Comparison of ENCODE assay signal across 7 cellular contexts in the genomic region with DNA sequence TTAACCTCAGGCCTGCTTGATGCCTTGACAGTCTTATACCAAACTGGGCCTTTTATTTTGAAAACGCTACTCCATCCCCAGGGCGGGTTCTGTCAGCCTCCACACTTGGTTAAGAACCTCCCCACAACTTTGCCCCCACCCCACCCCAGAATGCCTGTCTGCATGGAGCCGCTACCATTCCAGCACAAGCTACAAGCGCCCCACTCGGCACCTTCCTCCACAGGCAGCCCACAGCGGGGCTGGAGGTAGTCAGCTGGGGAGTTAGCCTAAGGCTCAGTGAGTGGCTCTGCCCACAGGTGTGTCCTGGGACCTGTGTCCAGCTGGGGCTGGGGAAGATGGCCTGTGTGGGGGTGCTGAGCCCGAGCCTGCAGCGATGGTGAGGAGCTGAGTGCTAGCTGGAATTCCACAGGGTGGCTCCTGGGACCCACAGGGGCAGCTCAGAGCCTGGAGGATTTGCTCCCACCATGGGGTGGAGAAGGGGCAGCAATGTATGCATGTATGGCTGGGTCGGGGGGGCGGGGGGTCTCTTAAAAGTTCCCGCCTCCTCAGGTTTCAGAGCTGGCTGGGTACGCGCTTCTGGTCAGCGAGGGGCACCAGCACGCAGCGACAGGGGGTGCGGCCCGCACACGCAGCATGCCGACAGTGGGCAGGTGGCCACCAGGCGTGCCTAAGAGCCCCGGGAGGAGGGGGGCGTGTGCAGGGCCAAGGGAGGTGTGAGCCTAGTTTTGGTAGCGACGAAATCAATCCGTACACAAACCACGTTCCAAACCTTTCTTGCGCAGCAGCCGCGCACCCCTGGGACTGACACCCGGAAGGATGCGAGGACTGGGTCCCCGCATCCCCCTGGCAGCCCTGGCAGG. TPM values are rescaled to one million over a fixed set of nuclear protein-coding genes. Genes with fewer than 3 reads are reported as not detected.
A peak's percentile ranks its signal among the peaks of the same experiment; 100 is the strongest.
DNase-seq lines count a peak whose midpoint lies in the region; ATAC-seq and TF ChIP-seq lines count a peak whose summit lies in the region.

No MANE protein-coding gene starts in this region.

- H3F3A ChIP-seq in smooth muscle cell (ENCODE audit: low read depth) = no peaks in the 10 kb centered on the region

- H3K27ac ChIP-seq in smooth muscle cell (ENCODE audit: low read depth) = no peak overlapping the region

- WGBS in smooth muscle cell (ENCODE audit: low lambda C conversion rate) = 28% methylated on average over 28 of the region's 33 CpGs

- H3K9me3 ChIP-seq in iPS-15b (ENCODE audit: control insufficient read depth, insufficient read depth, low read length) = no peaks in the 10 kb centered on the region
- no peaks in the 10 kb centered on the region for H3K9me3 ChIP-seq in smooth muscle cell (replicated peaks; ENCODE audit: low read depth)

- H2AFZ ChIP-seq in smooth muscle cell (ENCODE audit: low read depth) = peak overlapping the region; percentile 84

- H3K9ac ChIP-seq in iPS-15b (ENCODE audit: low read depth, low read length) (no peak overlapping the region), smooth muscle cell (ENCODE audit: low read depth) (peak overlapping the region; percentile 56)

- no peak for DNase-seq in activated naive CD4-positive, alpha-beta T cell treated with anti-CD3 and anti-CD28 coated beads, Interleukin-2, amount 50 U/mL, for 72 hours (ENCODE audit: low spot score in 2 of 2)
- DNase-seq in smooth muscle cell (lab: John Stamatoyannopoulos, UW; ENCODE audit: unreplicated experiment) (no peak), Ammon's horn (ENCODE audit: low spot score) (no peak), NCI-H510A treated with DMSO at 0.1 percent for 48 hours (lab: John Stamatoyannopoulos, UW) (no peak), GM13977 (ENCODE audit: low spot score) (no peak)

- peaks cover 2% of the 10 kb centered on the region for H3K36me3 ChIP-seq in iPS-15b (ENCODE audit: control insufficient read depth, insufficient read depth, low read length)
- H3K36me3 ChIP-seq in smooth muscle cell (ENCODE audit: low read depth) = no peaks in the 10 kb centered on the region

- ATAC-seq in activated naive CD4-positive, alpha-beta T cell treated with anti-CD3 and anti-CD28 coated beads, Interleukin-2, amount 50 U/mL, for 72 hours = peak; percentile 8 to 16

- H3K4me3 ChIP-seq in iPS-15b (ENCODE audit: low read depth, low read length) (peak overlapping the region; percentile 84), smooth muscle cell (peak overlapping the region; percentile 63)

- peak overlapping the region; percentile 96 for H3K4me2 ChIP-seq in smooth muscle cell

- no peak overlapping the region for H3K27ac Mint-ChIP-seq in IgD-negative memory B cell
- no peak overlapping the region for H3K27ac Mint-ChIP-seq in activated naive CD4-positive, alpha-beta T cell treated with anti-CD3 and anti-CD28 coated beads, Interleukin-2, amount 50 U/mL, for 72 hours

- H3K27me3 Mint-ChIP-seq in IgD-negative memory B cell = peaks cover 24% of the 10 kb centered on the region

- H3K4me1 Mint-ChIP-seq in IgD-negative memory B cell = peaks cover 0 to 4% (median 0%) of the 10 kb centered on the region in 3 donors

- no peaks in the 10 kb centered on the region for H4K20me1 ChIP-seq in smooth muscle cell (ENCODE audit: low read depth)

- H3K36me3 Mint-ChIP-seq in IgD-negative memory B cell = peaks cover 2% of the 10 kb centered on the region
- H3K36me3 Mint-ChIP-seq in activated naive CD4-positive, alpha-beta T cell treated with anti-CD3 and anti-CD28 coated beads, Interleukin-2, amount 50 U/mL, for 72 hours = no peaks in the 10 kb centered on the region

- H3K4me3 Mint-ChIP-seq in IgD-negative memory B cell = peak overlapping the region; percentile 68 to 94 (median 72)

- H3K27me3 ChIP-seq in iPS-15b (ENCODE audit: control insufficient read depth, insufficient read depth, low read length) (peaks cover 25% of the 10 kb centered on the region), smooth muscle cell (ENCODE audit: low read depth) (no peaks in the 10 kb centered on the region)

- in situ Hi-C loops in GM13977 (cut with MboI; ENCODE audit: low pct_unique_long_range_greater_than_20kb, low sequenced_read_pairs, unreplicated experiment) = loop anchor here (25.0 kb wide), 1 partner anchor 236 kb away; no protein-coding TSS in a partner anchor

- no peaks in the 10 kb centered on the region for H3K79me2 ChIP-seq in smooth muscle cell (ENCODE audit: low read depth)

- no peaks in the 10 kb centered on the region for H3K9me3 Mint-ChIP-seq in IgD-negative memory B cell
- no peaks in the 10 kb centered on the region for H3K9me3 Mint-ChIP-seq in activated naive CD4-positive, alpha-beta T cell treated with anti-CD3 and anti-CD28 coated beads, Interleukin-2, amount 50 U/mL, for 72 hours

- H3K4me1 ChIP-seq in iPS-15b (ENCODE audit: control insufficient read depth, insufficient read depth, low read length) = peaks cover 27% of the 10 kb centered on the region
- H3K4me1 ChIP-seq in smooth muscle cell (ENCODE audit: low read depth) = no peaks in the 10 kb centered on the region

- TF ChIP-seq CTCF in smooth muscle cell (IDR thresholded peaks at IDR 0.05; ENCODE audit: borderline replicate concordance, insufficient read depth, poor library complexity, severe bottlenecking) (no peak), GM13977 (IDR thresholded peaks at IDR 0.05; ENCODE audit: extremely low read depth, insufficient read depth, missing control alignments) (no peak)

RNA-seq across cellular contexts. Expression of gene ETNK2, which starts 0.9 kb away (rescaled TPM):
- polyA plus RNA-seq in IgD-negative memory B cell (1.5 TPM), smooth muscle cell (8.9 and 17.3 TPM in 2 replicates)
- total RNA-seq in activated naive CD4-positive, alpha-beta T cell treated with anti-CD3 and anti-CD28 coated beads, Interleukin-2, amount 50 U/mL, for 72 hours = 1 to 10 TPM in 1 of 2 donors, under 1 TPM in 1; 0.84 to 1.6 TPM
- total RNA-seq in smooth muscle cell = 3.7 and 21.4 TPM in 2 replicates

RNA-seq across cellular contexts. Expression of gene REN, which starts 15.2 kb away (rescaled TPM):
- not detected for polyA plus RNA-seq in IgD-negative memory B cell
- not detected for total RNA-seq in activated naive CD4-positive, alpha-beta T cell treated with anti-CD3 and anti-CD28 coated beads, Interleukin-2, amount 50 U/mL, for 72 hours
- total RNA-seq in smooth muscle cell = not detected in 2 replicates
- not detected in 2 replicates for polyA plus RNA-seq in smooth muscle cell

RNA-seq across cellular contexts. Expression of gene KISS1, which starts 45.4 kb away (rescaled TPM):
- polyA plus RNA-seq in IgD-negative memory B cell (not detected), smooth muscle cell (1.2 and 1.4 TPM in 2 replicates)
- total RNA-seq in activated naive CD4-positive, alpha-beta T cell treated with anti-CD3 and anti-CD28 coated beads, Interleukin-2, amount 50 U/mL, for 72 hours = under 1 TPM in 1 of 2 donors, not detected in 1; 0.91 TPM
- 0.72 TPM in 1 of 2 replicates, not detected in the other for total RNA-seq in smooth muscle cell
